In genomic region chr13:52127783-52128702, GRCh38 we compare ENCODE assay signal across 1 cellular context.
TF ChIP-seq lines count a peak whose summit lies in the region.

No MANE protein-coding gene starts in this region.

TF ChIP-seq in HepG2, 621 proteins besides CTCF, POLR2A, EP300 and RAD21 (continued from another document and continues in another):
- no peak for TF ChIP-seq ZNF530 (CRISPR knock-in tag; IDR thresholded peaks at IDR 0.05; ENCODE audit: low read depth)
- TF ChIP-seq ZNF276 (CRISPR knock-in tag; IDR thresholded peaks at IDR 0.05; ENCODE audit: low read depth): no peak
- TF ChIP-seq ZNF281 (CRISPR knock-in tag; IDR thresholded peaks at IDR 0.05; ENCODE audit: borderline replicate concordance): peak; percentile 56; the same call in 1 of the 2 replicates
- no peak for TF ChIP-seq CENPBD1 (CRISPR knock-in tag; IDR thresholded peaks at IDR 0.05; ENCODE audit: borderline replicate concordance, low read depth)
- no peak for TF ChIP-seq PAX8 (CRISPR knock-in tag; IDR thresholded peaks at IDR 0.05; ENCODE audit: borderline replicate concordance)
- peak; percentile 61 for TF ChIP-seq SAP130 (CRISPR knock-in tag; IDR thresholded peaks at IDR 0.05; ENCODE audit: low read depth)
- 0 out of 2 replicates have a peak, but pooled peaks have one; percentile 7 for TF ChIP-seq ZSCAN31 (CRISPR knock-in tag; IDR thresholded peaks at IDR 0.05; ENCODE audit: low read depth)
- 0 out of 2 replicates have a peak, but pooled peaks have one; percentile 58 for TF ChIP-seq ZNF44 (CRISPR knock-in tag; IDR thresholded peaks at IDR 0.05)
- peak; percentile 32; the same call in 1 of the 2 replicates for TF ChIP-seq GLI4 (CRISPR knock-in tag; IDR thresholded peaks at IDR 0.05; ENCODE audit: borderline replicate concordance)
- TF ChIP-seq GMEB1 (CRISPR knock-in tag; IDR thresholded peaks at IDR 0.05; ENCODE audit: borderline replicate concordance): peak; percentile 20; the same call in 1 of the 2 replicates
- TF ChIP-seq HBP1 (CRISPR knock-in tag; IDR thresholded peaks at IDR 0.05; ENCODE audit: low read depth): 0 out of 2 replicates have a peak, but pooled peaks have one; percentile 47
- TF ChIP-seq FOSL2 (CRISPR knock-in tag; IDR thresholded peaks at IDR 0.05): 0 out of 2 replicates have a peak, but pooled peaks have one; percentile 8
- TF ChIP-seq ZNF264 (CRISPR knock-in tag; IDR thresholded peaks at IDR 0.05): 0 out of 2 replicates have a peak, but pooled peaks have one; percentile 44
- TF ChIP-seq KLF15 (CRISPR knock-in tag; IDR thresholded peaks at IDR 0.05; ENCODE audit: borderline replicate concordance): no peak
- no peak for TF ChIP-seq POGZ (CRISPR knock-in tag; IDR thresholded peaks at IDR 0.05)
- TF ChIP-seq BRCA1 (CRISPR knock-in tag; IDR thresholded peaks at IDR 0.05): 0 out of 2 replicates have a peak, but pooled peaks have one; percentile 60
- 0 out of 2 replicates have a peak, but pooled peaks have one; percentile 13 for TF ChIP-seq RCOR2 (CRISPR knock-in tag; IDR thresholded peaks at IDR 0.05)
- 0 out of 2 replicates have a peak, but pooled peaks have one; percentile 43 for TF ChIP-seq ZSCAN20 (CRISPR knock-in tag; IDR thresholded peaks at IDR 0.05; ENCODE audit: borderline replicate concordance)
- peak; percentile 44; the same call in 1 of the 2 replicates for TF ChIP-seq ZNF547 (CRISPR knock-in tag; IDR thresholded peaks at IDR 0.05)
- 0 out of 2 replicates have a peak, but pooled peaks have one; percentile 33 for TF ChIP-seq ZNF331 (CRISPR knock-in tag; IDR thresholded peaks at IDR 0.05)
- TF ChIP-seq ZNF235 (CRISPR knock-in tag; IDR thresholded peaks at IDR 0.05; ENCODE audit: borderline replicate concordance): no peak
- TF ChIP-seq TEAD3 (CRISPR knock-in tag; optimal IDR thresholded peaks at IDR 0.05; ENCODE audit: borderline replicate concordance): peak; percentile 30
- TF ChIP-seq ELK4 (CRISPR knock-in tag; IDR thresholded peaks at IDR 0.05; ENCODE audit: borderline replicate concordance): no peak
- 0 out of 2 replicates have a peak, but pooled peaks have one; percentile 12 for TF ChIP-seq ZNF607 (CRISPR knock-in tag; IDR thresholded peaks at IDR 0.05; ENCODE audit: borderline replicate concordance)
- TF ChIP-seq LBX2 (CRISPR knock-in tag; IDR thresholded peaks at IDR 0.05; ENCODE audit: borderline replicate concordance): no peak
- no peak for TF ChIP-seq E2F5 (CRISPR knock-in tag; conservative IDR thresholded peaks at IDR 0.05)
- 0 out of 2 replicates have a peak, but pooled peaks have one; percentile 20 for TF ChIP-seq ZNF275 (CRISPR knock-in tag; IDR thresholded peaks at IDR 0.05; ENCODE audit: borderline replicate concordance)
- peak; percentile 18; the same call in 1 of the 2 replicates for TF ChIP-seq MED1 (CRISPR knock-in tag; IDR thresholded peaks at IDR 0.05)
- TF ChIP-seq ZNF614 (CRISPR knock-in tag; IDR thresholded peaks at IDR 0.05; ENCODE audit: borderline replicate concordance): no peak
- TF ChIP-seq PHF21A (CRISPR knock-in tag; IDR thresholded peaks at IDR 0.05): peak; percentile 38; the same call in 1 of the 2 replicates
- TF ChIP-seq HMGXB4 (CRISPR knock-in tag; IDR thresholded peaks at IDR 0.05; ENCODE audit: borderline replicate concordance in 1 of 2, low read depth in 1 of 2): peak; percentile 30 to 50; a peak in 3 of 4 replicates
- peak; percentile 28; the same call in 1 of the 2 replicates for TF ChIP-seq ZNF605 (CRISPR knock-in tag; IDR thresholded peaks at IDR 0.05)
- TF ChIP-seq MEIS1 (CRISPR knock-in tag; IDR thresholded peaks at IDR 0.05; ENCODE audit: borderline replicate concordance): no peak
- no peak for TF ChIP-seq CBX5 (CRISPR knock-in tag; IDR thresholded peaks at IDR 0.05; ENCODE audit: borderline replicate concordance)
- TF ChIP-seq CREB1 (IDR thresholded peaks at IDR 0.05): no peak
- peak; percentile 38; the same call in 1 of the 2 replicates for TF ChIP-seq CREB1 (CRISPR knock-in tag; IDR thresholded peaks at IDR 0.05)
- TF ChIP-seq TFDP1 (CRISPR knock-in tag; IDR thresholded peaks at IDR 0.05; ENCODE audit: borderline replicate concordance): 0 out of 2 replicates have a peak, but pooled peaks have one; percentile 13
